In genomic region chr7:101378808-101379207, GRCh38 we compare ENCODE assay signal across 15 cellular contexts. TPM values are rescaled to one million over a fixed set of nuclear protein-coding genes. Genes with fewer than 3 reads are reported as not detected.
DNase-seq lines count a peak whose midpoint lies in the region; ATAC-seq and TF ChIP-seq lines count a peak whose summit lies in the region.
"Had no signal": no experiment of that assay in that cellular context is flagged by ENCODE, and none has a peak within 500 bp of the region (broad histone marks: within the 10 kb centered on the region; RNA-seq: fewer than 3 reads in every experiment).

No MANE protein-coding gene starts in this region.

- no peak overlapping the region for H3K4me3 ChIP-seq in upper lobe of right lung
- no peak overlapping the region for H3K4me3 ChIP-seq in lower leg skin (ENCODE audit: low read depth, poor library complexity, severe bottlenecking)
- H3K4me3 ChIP-seq: skin epidermis had no signal

- 25 to 32% methylated on average over 11 of the region's 11 CpGs for WGBS in lower leg skin, 2 donors

- H3K9me3 ChIP-seq in upper lobe of right lung: no peaks in the 10 kb centered on the region

- no peak overlapping the region for H3K4me3 Mint-ChIP-seq in activated CD4-positive, alpha-beta T cell treated with anti-CD3 and anti-CD28 coated beads, Interleukin-2, amount 10 ng/mL, durations not matched to agents 7 days and 5 days

- no peak overlapping the region for H3K27ac ChIP-seq in upper lobe of right lung
- H3K27ac ChIP-seq: 22Rv1, skin epidermis had no signal

- POLR2A ChIA-PET in activated CD4-positive, alpha-beta T cell treated with anti-CD3 and anti-CD28 coated beads, Interleukin-2, amount 10 ng/mL, durations not matched to agents 7 days and 5 days (lab: Charles Lee): no interaction called here

- H3K4me1 Mint-ChIP-seq in activated CD4-positive, alpha-beta T cell treated with anti-CD3 and anti-CD28 coated beads, Interleukin-2, amount 10 ng/mL, durations not matched to agents 7 days and 5 days: no peaks in the 10 kb centered on the region

- H3K27me3 Mint-ChIP-seq in activated CD4-positive, alpha-beta T cell treated with anti-CD3 and anti-CD28 coated beads, Interleukin-2, amount 10 ng/mL, durations not matched to agents 7 days and 5 days: peaks cover 4% of the 10 kb centered on the region

- H3K36me3 ChIP-seq in upper lobe of right lung: no peaks in the 10 kb centered on the region

- no peaks in the 10 kb centered on the region for H3K36me3 Mint-ChIP-seq in activated CD4-positive, alpha-beta T cell treated with anti-CD3 and anti-CD28 coated beads, Interleukin-2, amount 10 ng/mL, durations not matched to agents 7 days and 5 days (ENCODE audit: low read depth)

- peaks cover 4% of the 10 kb centered on the region for H3K4me1 ChIP-seq in upper lobe of right lung

- peak; percentile 45 for ATAC-seq in SK-N-SH treated with all-trans-retinoic acid at 6 μM for 48 hours
- ATAC-seq in upper lobe of right lung: peak; percentile 14
- ATAC-seq in GM21447 (IDR thresholded peaks at IDR 0.05; ENCODE audit: unreplicated experiment): no peak
- ATAC-seq in GM19023 (IDR thresholded peaks at IDR 0.05; ENCODE audit: unreplicated experiment): no peak

- H3K9me3 Mint-ChIP-seq in activated CD4-positive, alpha-beta T cell treated with anti-CD3 and anti-CD28 coated beads, Interleukin-2, amount 10 ng/mL, durations not matched to agents 7 days and 5 days: no peaks in the 10 kb centered on the region

- H3K27me3 ChIP-seq in upper lobe of right lung: no peaks in the 10 kb centered on the region

- intact Hi-C loops in upper lobe of right lung (cut with DNase I): no loop called here
- intact Hi-C loops in lower leg skin (cut with DNase I; ENCODE audit: low total_unique reads): loop anchor here (10.0 kb wide), 1 partner anchor 156 kb away; no protein-coding TSS in a partner anchor

- no peak for TF ChIP-seq CTCF in upper lobe of right lung (IDR thresholded peaks at IDR 0.05)
- TF ChIP-seq CTCF in lower leg skin (IDR thresholded peaks at IDR 0.05): no peak

- peak overlapping the region; percentile 2 for H3K27ac Mint-ChIP-seq in activated CD4-positive, alpha-beta T cell treated with anti-CD3 and anti-CD28 coated beads, Interleukin-2, amount 10 ng/mL, durations not matched to agents 7 days and 5 days

- TF ChIP-seq POLR2A in lower leg skin (IDR thresholded peaks at IDR 0.05): no peak

- DNase-seq in activated CD4-positive, alpha-beta T cell treated with anti-CD3 and anti-CD28 coated beads, Interleukin-2, amount 10 ng/mL, durations not matched to agents 7 days and 5 days: no peak
- no peak for DNase-seq in activated CD4-positive, alpha-beta T cell treated with anti-CD3 and anti-CD28 coated beads, Interleukin-2, amount 50 U/mL, for 4 hours
- DNase-seq in islet precursor cell (peak; percentile 98), upper lobe of right lung (no peak), lower leg skin (ENCODE audit: low spot score in 2 of 2) (no peak)
- DNase-seq: activated naive CD4-positive, alpha-beta T cell treated with anti-CD3 and anti-CD28 coated beads, Interleukin-2, amount 50 U/mL, for 16 hours; DMS153; NCI-H345; RPMI8226 had no signal

- CTCF ChIA-PET in activated CD4-positive, alpha-beta T cell treated with anti-CD3 and anti-CD28 coated beads, Interleukin-2, amount 10 ng/mL, durations not matched to agents 7 days and 5 days (lab: Charles Lee): no interaction called here

TF ChIP-seq in SK-N-SH treated with all-trans-retinoic acid at 6 μM for 48 hours, 23 proteins besides CTCF, POLR2A, EP300 and RAD21:
- no peak for TF ChIP-seq ZFP3 (CRISPR knock-in tag; IDR thresholded peaks at IDR 0.05)
- TF ChIP-seq ZFP30 (CRISPR knock-in tag; IDR thresholded peaks at IDR 0.05): no peak
- TF ChIP-seq POU6F1 (CRISPR knock-in tag; IDR thresholded peaks at IDR 0.05; ENCODE audit: borderline replicate concordance, low read depth): no peak
- no peak for TF ChIP-seq ARNTL (CRISPR knock-in tag; IDR thresholded peaks at IDR 0.05; ENCODE audit: borderline replicate concordance, low read depth)
- TF ChIP-seq CSRNP3 (CRISPR knock-in tag; IDR thresholded peaks at IDR 0.05): no peak
- TF ChIP-seq ZNF70 (CRISPR knock-in tag; IDR thresholded peaks at IDR 0.05): no peak
- no peak for TF ChIP-seq TSHZ2 (CRISPR knock-in tag; IDR thresholded peaks at IDR 0.05)
- no peak for TF ChIP-seq PPARA (CRISPR knock-in tag; IDR thresholded peaks at IDR 0.05; ENCODE audit: borderline replicate concordance)
- no peak for TF ChIP-seq TOX (CRISPR knock-in tag; IDR thresholded peaks at IDR 0.05; ENCODE audit: borderline replicate concordance)
- no peak for TF ChIP-seq CREB5 (CRISPR knock-in tag; IDR thresholded peaks at IDR 0.05; ENCODE audit: low read depth)
- no peak for TF ChIP-seq ZNF8 (CRISPR knock-in tag; IDR thresholded peaks at IDR 0.05)

RNA-seq across cellular contexts. Expression of gene COL26A1, which starts 16.1 kb away (rescaled TPM):
- total RNA-seq in activated CD4-positive, alpha-beta T cell treated with anti-CD3 and anti-CD28 coated beads, Interleukin-2, amount 10 ng/mL, durations not matched to agents 7 days and 5 days: not detected
- total RNA-seq in upper lobe of right lung (0.58 TPM), lower leg skin (under 1 TPM in 1 of 4 donors, not detected in 3; 0.06 TPM)
- total RNA-seq: activated CD8-positive, alpha-beta memory T cell treated with anti-CD3 and anti-CD28 coated beads for 36 hours had no signal

RNA-seq across cellular contexts. Expression of gene IFT22, which starts 57.2 kb away (rescaled TPM):
- 10 to 100 TPM in 1 of 2 experiments, 1 to 10 TPM in 1; 9.8 to 11.3 TPM for total RNA-seq in activated CD4-positive, alpha-beta T cell treated with anti-CD3 and anti-CD28 coated beads, Interleukin-2, amount 10 ng/mL, durations not matched to agents 7 days and 5 days
- 16.2 TPM for total RNA-seq in upper lobe of right lung
- 10 to 100 TPM; 10.7 to 15.7 (median 12.5) TPM for total RNA-seq in lower leg skin

Comparison
In these comparisons a context has a peak if more than half of its experiments do, and no peak if none do; other contexts are left out.
1. ATAC-seq: peak in SK-N-SH treated with all-trans-retinoic acid at 6 μM for 48 hours (single experiment) and upper lobe of right lung (single experiment); none in GM21447 (single experiment) and GM19023 (single experiment).